8 cellular contexts compared by ENCODE assay signal in genomic region chr2:237482485-237482884, GRCh38. TPM values are rescaled to one million over a fixed set of nuclear protein-coding genes. Genes with fewer than 3 reads are reported as not detected.
DNase-seq lines count a peak whose midpoint lies in the region; ATAC-seq and TF ChIP-seq lines count a peak whose summit lies in the region.

No MANE protein-coding gene starts in this region.

- H3K9me3 ChIP-seq in breast epithelium, result no peaks in the 10 kb centered on the region
- no peaks in the 10 kb centered on the region for H3K9me3 ChIP-seq in lung (ENCODE audit: control insufficient read depth in 2 of 2, insufficient read depth in 1 of 2, low read length in 1 of 2)
- H3K9me3 ChIP-seq in uterus, result no peaks in the 10 kb centered on the region
- no peaks in the 10 kb centered on the region for H3K9me3 ChIP-seq in effector memory CD4-positive, alpha-beta T cell (ENCODE audit: control insufficient read depth, low read length)

- ATAC-seq in lung (ENCODE audit: insufficient read depth, low FRiP score), result peak; percentile 71

- H3K27me3 ChIP-seq in breast epithelium (no peaks in the 10 kb centered on the region), lung (ENCODE audit: control insufficient read depth, insufficient read depth) (no peaks in the 10 kb centered on the region), uterus (no peaks in the 10 kb centered on the region)
- H3K27me3 ChIP-seq in effector memory CD4-positive, alpha-beta T cell (replicated peaks; ENCODE audit: control insufficient read depth, insufficient read depth, low read length, poor library complexity, severe bottlenecking), result no peaks in the 10 kb centered on the region

- H3K4me1 ChIP-seq in breast epithelium (peaks cover 0 to 6% of the 10 kb centered on the region in 2 donors), lung (ENCODE audit: control insufficient read depth in 2 of 2, insufficient read depth in 2 of 2, low read length in 2 of 2) (peaks cover 0 to 27% of the 10 kb centered on the region in 2 donors), uterus (no peaks in the 10 kb centered on the region)
- H3K4me1 ChIP-seq in effector memory CD4-positive, alpha-beta T cell (ENCODE audit: control insufficient read depth, insufficient read depth, low read length, poor library complexity, severe bottlenecking), result no peaks in the 10 kb centered on the region

- DNase-seq in NCI-H2081 (lab: John Stamatoyannopoulos, UW) (peak; percentile 14 to 39), NCI-H2081 treated with DMSO at 0.1 percent for 48 hours (lab: John Stamatoyannopoulos, UW) (no peak), breast epithelium (ENCODE audit: low spot score in 2 of 2) (peak; percentile 80 to 84), lung (ENCODE audit: low spot score) (peak; percentile 89), uterus (peak; percentile 77 to 81), GM13976 (ENCODE audit: low spot score) (no peak), NCI-H226 (no peak)
- DNase-seq in effector memory CD4-positive, alpha-beta T cell, result no peak

- no peaks in the 10 kb centered on the region for H3K36me3 ChIP-seq in breast epithelium
- H3K36me3 ChIP-seq in lung (ENCODE audit: control insufficient read depth in 2 of 2, insufficient read depth in 2 of 2, low read length in 2 of 2), result no peaks in the 10 kb centered on the region
- H3K36me3 ChIP-seq in uterus, result no peaks in the 10 kb centered on the region
- no peaks in the 10 kb centered on the region for H3K36me3 ChIP-seq in effector memory CD4-positive, alpha-beta T cell (ENCODE audit: control insufficient read depth, insufficient read depth, low read length)

- intact Hi-C loops in breast epithelium (cut with DNase I; ENCODE audit: low total_unique reads), result no loop called here
- intact Hi-C loops in uterus (cut with DNase I; ENCODE audit: low total_unique reads), result no loop called here

- H3K27ac ChIP-seq in breast epithelium, result peak overlapping the region; percentile 90 to 91
- peak overlapping the region; percentile 54 to 95 for H3K27ac ChIP-seq in lung (ENCODE audit: low read depth in 1 of 2, low read length in 1 of 2)
- H3K27ac ChIP-seq in uterus, result peak overlapping the region; percentile 57 to 73
- H3K27ac ChIP-seq in effector memory CD4-positive, alpha-beta T cell (ENCODE audit: insufficient read depth, low read length, poor library complexity, severe bottlenecking), result no peak overlapping the region

- 33 to 34% methylated on average over 6 of the region's 6 CpGs for WGBS in lung, 2 donors

- no peak for TF ChIP-seq POLR2A in breast epithelium (IDR thresholded peaks at IDR 0.05)
- no peak for TF ChIP-seq POLR2A in uterus (IDR thresholded peaks at IDR 0.05)

- H3K4me3 ChIP-seq in breast epithelium (no peak overlapping the region), lung (no peak overlapping the region), uterus (no peak overlapping the region)
- no peak overlapping the region for H3K4me3 ChIP-seq in effector memory CD4-positive, alpha-beta T cell (ENCODE audit: insufficient read depth, low read depth, low read length, poor library complexity, severe bottlenecking)

- in situ Hi-C loops in GM13976 (cut with MboI; ENCODE audit: low sequenced_read_pairs, unreplicated experiment), result no loop called here

- TF ChIP-seq CTCF in breast epithelium (IDR thresholded peaks at IDR 0.05), result no peak
- no peak for TF ChIP-seq CTCF in lung (IDR thresholded peaks at IDR 0.05; ENCODE audit: control extremely low read depth, extremely low read depth)
- no peak for TF ChIP-seq CTCF in uterus (IDR thresholded peaks at IDR 0.05)
- no peak for TF ChIP-seq CTCF in GM13976 (IDR thresholded peaks at IDR 0.05; ENCODE audit: borderline replicate concordance, control extremely low read depth, extremely low read depth, insufficient read depth, missing control alignments)

RNA-seq across cellular contexts. Expression of gene MLPH, which starts 4.6 kb away (rescaled TPM):
- total RNA-seq in breast epithelium (100 to 1,000 TPM in 2 of 3 donors, 10 to 100 TPM in 1; 15.5 to 242 (median 223) TPM), lung (100 to 1,000 TPM; 154 to 295 TPM), uterus (10 to 100 TPM in 2 of 4 donors, 1 to 10 TPM in 2; 1.2 to 16.5 (median 8.9) TPM)
- polyA plus RNA-seq in lung, result 100 to 1,000 TPM in 1 of 2 donors, 10 to 100 TPM in 1; 71.0 to 230 TPM

Comparison
In these comparisons a context has a peak if more than half of its experiments do, and no peak if none do; other contexts are left out.
1. DNase-seq: peak in NCI-H2081 (2 of 2), breast epithelium (2 of 2), lung (single experiment) and uterus (2 of 2); none in NCI-H2081 treated with DMSO at 0.1 percent for 48 hours (single experiment), effector memory CD4-positive, alpha-beta T cell (0 of 3), GM13976 (single experiment) and NCI-H226 (single experiment).